In the genomic region with DNA sequence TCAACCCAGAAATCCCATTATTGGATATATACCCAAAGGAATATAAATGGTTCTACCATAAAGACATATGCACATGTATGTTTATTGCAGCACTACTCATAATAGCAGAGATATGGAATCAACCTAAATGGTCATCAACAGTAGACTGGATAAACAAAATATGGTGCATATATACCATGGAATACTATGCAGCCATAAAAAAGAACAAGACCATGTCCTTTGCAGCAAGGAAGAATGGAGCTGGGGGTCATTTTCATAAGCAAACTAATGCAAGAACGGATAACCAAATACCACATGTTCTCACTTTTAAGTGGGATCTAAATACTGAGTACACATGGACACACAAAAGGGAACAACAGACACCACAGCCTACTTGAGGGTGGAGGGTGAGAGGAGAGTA, we compare ENCODE assay signal across 9 cellular contexts. TPM values are rescaled to one million over a fixed set of nuclear protein-coding genes. Genes with fewer than 3 reads are reported as not detected.
"Had no signal": no experiment of that assay in that cellular context is flagged by ENCODE, and none has a peak within 500 bp of the region (broad histone marks: within the 10 kb centered on the region; RNA-seq: fewer than 3 reads in every experiment).

No MANE protein-coding gene starts in this region.

- H3K9me3 ChIP-seq: HAP-1 had no signal

- H2AFZ ChIP-seq: GM23248 had no signal

- H3K36me3 Mint-ChIP-seq: IgD-negative memory B cell had no signal

- ATAC-seq: HCT116, HepG2 had no signal

- H3K4me1 ChIP-seq: HAP-1 had no signal

- H3K4me3 ChIP-seq: GM23248, HAP-1 had no signal

- H3K36me3 ChIP-seq: HAP-1 had no signal

- H3K27ac ChIP-seq: GM23248, HL-60, KMS-11 had no signal

- H3K4me2 ChIP-seq: KMS-11 had no signal

- FAIRE-seq: HepG2 had no signal

- H3K4me3 Mint-ChIP-seq: IgD-negative memory B cell had no signal

- DNase-seq: GM23248, GOT3, H7 had no signal

- H3K9ac ChIP-seq: GM23248, KMS-11 had no signal

- H3K27ac Mint-ChIP-seq: IgD-negative memory B cell had no signal

RNA-seq across cellular contexts. Expression of gene AFAP1L2, which starts 2.2 kb away (rescaled TPM):
- total RNA-seq: GM23248, HepG2 had no signal
